15 cellular contexts compared by ENCODE assay signal in the genomic region with DNA sequence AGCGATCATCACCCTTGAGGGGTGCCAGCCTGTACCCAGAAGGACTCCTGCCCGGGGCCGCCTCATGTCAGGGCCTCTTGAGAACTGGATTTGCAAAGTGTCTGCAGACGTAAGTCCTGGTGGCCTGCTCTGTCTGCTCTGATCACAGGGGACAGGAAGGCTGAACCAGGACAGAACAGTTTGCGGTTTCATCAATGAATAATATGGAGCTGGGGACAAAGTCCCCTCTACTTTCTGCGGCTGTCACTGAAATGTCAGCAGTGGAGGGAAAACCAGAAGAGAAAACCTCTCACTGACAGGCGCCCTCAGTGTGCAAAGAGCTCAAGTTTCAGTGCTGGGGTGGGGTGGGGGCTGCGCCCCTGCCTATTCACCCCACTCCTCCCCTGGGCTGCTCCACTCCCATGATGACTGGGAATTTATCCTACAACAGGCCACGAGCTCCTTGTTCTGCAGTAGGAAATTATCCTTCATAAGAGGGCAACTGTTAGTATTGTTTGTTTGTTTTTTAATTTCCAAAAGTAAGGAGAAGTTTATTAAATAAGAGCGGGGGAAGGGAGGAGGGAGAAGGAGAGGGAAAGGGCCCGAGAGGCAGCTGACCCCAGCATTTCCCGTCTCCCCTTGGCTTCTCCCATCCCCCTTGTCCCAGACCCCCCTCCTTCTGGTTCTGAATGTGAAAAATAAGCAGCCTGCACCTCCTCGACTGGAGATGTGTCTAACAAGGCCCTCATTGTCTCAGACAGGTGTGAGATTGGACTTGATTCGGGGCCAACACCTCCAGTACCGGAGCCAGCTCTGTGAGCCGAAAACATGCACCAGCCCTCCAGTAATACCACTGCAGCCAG.
DNase-seq lines count a peak whose midpoint lies in the region; ATAC-seq, FAIRE-seq and TF ChIP-seq lines count a peak whose summit lies in the region.
"Had no signal": no experiment of that assay in that cellular context is flagged by ENCODE, and none has a peak within 500 bp of the region (broad histone marks: within the 10 kb centered on the region; RNA-seq: fewer than 3 reads in every experiment).

No MANE protein-coding gene starts in this region.

- peak overlapping the region in 1 of 2 experiments; percentile 27; a peak in 2 of 4 replicates for H4K8ac ChIP-seq in IMR-90 (ENCODE audit: low read depth in 2 of 2, low read length in 2 of 2)

- H3K27ac ChIP-seq in IMR-90 (ENCODE audit: insufficient read depth, low read length) (peak overlapping the region; percentile 58), pancreas (peak overlapping the region in 2 of 4 donors; percentile 26 to 30), right atrium auricular region (no peak overlapping the region)
- H3K27ac ChIP-seq in effector memory CD4-positive, alpha-beta T cell (ENCODE audit: insufficient read depth, low read length, poor library complexity, severe bottlenecking) = no peak overlapping the region
- H3K27ac ChIP-seq: gastroesophageal sphincter, upper lobe of right lung had no signal

- peak overlapping the region; percentile 85; the same call in 1 of the 2 replicates for H3K23ac ChIP-seq in IMR-90 (ENCODE audit: low read depth, low read length)

- in situ Hi-C loops in IMR-90 (cut with MboI; ENCODE audit: low sequenced_read_pairs) = no loop called here

- peak overlapping the region; percentile 20 for H3K4ac ChIP-seq in IMR-90 (ENCODE audit: low read depth, low read length)

- no peak for TF ChIP-seq POLR2A in IMR-90 (IDR thresholded peaks at IDR 0.05; ENCODE audit: low read depth, low read length)

- H2BK5ac ChIP-seq in IMR-90 (ENCODE audit: low read depth, low read length, poor library complexity, severe bottlenecking) = peak overlapping the region; percentile 51

- no peaks in the 10 kb centered on the region for H3K27me3 ChIP-seq in IMR-90 (ENCODE audit: control insufficient read depth, insufficient read depth, low read length)
- H3K27me3 ChIP-seq in pancreas = no peaks in the 10 kb centered on the region
- no peaks in the 10 kb centered on the region for H3K27me3 ChIP-seq in right atrium auricular region
- no peaks in the 10 kb centered on the region for H3K27me3 ChIP-seq in effector memory CD4-positive, alpha-beta T cell (replicated peaks; ENCODE audit: control insufficient read depth, insufficient read depth, low read length, poor library complexity, severe bottlenecking)
- H3K27me3 ChIP-seq: Peyer's patch, upper lobe of right lung had no signal

- no peak overlapping the region for H3K9ac ChIP-seq in IMR-90 (ENCODE audit: low read depth, low read length)

- H4K5ac ChIP-seq in IMR-90 (ENCODE audit: low read depth, low read length) = no peak overlapping the region

- no peak overlapping the region for H3K18ac ChIP-seq in IMR-90 (ENCODE audit: low read depth, low read length)

- H3K4me3 Mint-ChIP-seq in effector memory CD8-positive, alpha-beta T cell = no peak overlapping the region
- H3K4me3 Mint-ChIP-seq: brain had no signal

- H3K79me1 ChIP-seq in IMR-90 (ENCODE audit: low read depth in 1 of 2, low read length in 2 of 2) = peaks cover 49 to 100% of the 10 kb centered on the region in 2 experiments

- H3K56ac ChIP-seq in IMR-90 (ENCODE audit: extremely low read depth, insufficient read depth, low read length) = no peak overlapping the region

- H3K27me3 Mint-ChIP-seq in effector memory CD8-positive, alpha-beta T cell = no peaks in the 10 kb centered on the region

- DNase-seq in IMR-90 (no peak), NCI-H526 treated with DMSO at 0.1 percent for 48 hours (lab: John Stamatoyannopoulos, UW) (peak; percentile 57), pancreas (peak in 3 of 6 donors; percentile 37 to 46 (median 39)), right atrium auricular region (ENCODE audit: low spot score) (no peak)
- no peak for DNase-seq in effector memory CD8-positive, alpha-beta T cell
- no peak for DNase-seq in effector memory CD4-positive, alpha-beta T cell
- DNase-seq: C1 segment of cervical spinal cord; effector CD8-positive, alpha-beta T cell; NCI-H524; upper lobe of right lung had no signal

- H3K4me2 ChIP-seq in IMR-90 (ENCODE audit: low read depth, low read length) = no peak overlapping the region

- intact Hi-C loops in IMR-90 (cut with micrococcal nuclease) (no loop called here), pancreas (cut with DNase I) (no loop called here)

- dilution Hi-C loops in IMR-90 (cut with HindIII; ENCODE audit: low sequenced_read_pairs, unreplicated experiment) = no loop called here

- no peaks in the 10 kb centered on the region for H3K9me3 ChIP-seq in IMR-90 (ENCODE audit: control insufficient read depth, insufficient read depth, low read length)
- H3K9me3 ChIP-seq in pancreas = no peaks in the 10 kb centered on the region
- H3K9me3 ChIP-seq in right atrium auricular region = no peaks in the 10 kb centered on the region
- no peaks in the 10 kb centered on the region for H3K9me3 ChIP-seq in effector memory CD4-positive, alpha-beta T cell (ENCODE audit: control insufficient read depth, low read length)
- H3K9me3 ChIP-seq: gastroesophageal sphincter, Peyer's patch, upper lobe of right lung had no signal

- no peak overlapping the region for H2AFZ ChIP-seq in IMR-90 (replicated peaks; ENCODE audit: low read length, poor library complexity)

- H4K91ac ChIP-seq in IMR-90 (ENCODE audit: insufficient read depth, low read depth, low read length) = no peak overlapping the region

- H3K14ac ChIP-seq in IMR-90 (replicated peaks; ENCODE audit: low read depth, low read length) = peak overlapping the region; percentile 61

- CTCF ChIA-PET in IMR-90 (lab: Yijun Ruan, JAX) = interaction anchor here (0.9 to 1.3 kb wide), 3 partner anchors 10 to 72 kb away, joined by 3 to 5 read pairs (median 4); no protein-coding TSS in a partner anchor

- no peak overlapping the region; the same call in 2 of the 3 replicates for H2BK15ac ChIP-seq in IMR-90 (ENCODE audit: low read depth, low read length)

- H3K36me3 Mint-ChIP-seq in effector memory CD8-positive, alpha-beta T cell (ENCODE audit: insufficient read depth) = peaks cover 51% of the 10 kb centered on the region
- H3K36me3 Mint-ChIP-seq: brain had no signal

- peaks cover 62% of the 10 kb centered on the region for H3K4me1 ChIP-seq in IMR-90 (ENCODE audit: control insufficient read depth, insufficient read depth, low read length)
- no peaks in the 10 kb centered on the region for H3K4me1 ChIP-seq in pancreas
- H3K4me1 ChIP-seq in right atrium auricular region = no peaks in the 10 kb centered on the region
- peaks cover 3% of the 10 kb centered on the region for H3K4me1 ChIP-seq in effector memory CD4-positive, alpha-beta T cell (ENCODE audit: control insufficient read depth, insufficient read depth, low read length, poor library complexity, severe bottlenecking)
- H3K4me1 ChIP-seq: gastroesophageal sphincter, upper lobe of right lung had no signal

- peak overlapping the region; percentile 77 to 85 for H3K27ac Mint-ChIP-seq in effector memory CD8-positive, alpha-beta T cell
- H3K27ac Mint-ChIP-seq: brain, progenitor cell of endocrine pancreas had no signal

- 50 to 100% methylated on average over 1 to 3 of the region's 16 CpGs for WGBS in IMR-90 (ENCODE audit: extremely low coverage in 2 of 2, insufficient read length in 1 of 2), 2 experiments
- WGBS in pancreas, 2 donors = 62 to 69% methylated on average over 16 of the region's 16 CpGs

- TF ChIP-seq RAD21 in IMR-90 (IDR thresholded peaks at IDR 0.05; ENCODE audit: low read length) = no peak

- peak overlapping the region; percentile 55 for H2BK120ac ChIP-seq in IMR-90 (ENCODE audit: low read depth, low read length)

- peaks cover 35 to 46% of the 10 kb centered on the region in 2 donors for H3K4me1 Mint-ChIP-seq in effector memory CD8-positive, alpha-beta T cell (ENCODE audit: low read depth in 2 of 2)

- BruUV-seq in IMR-90 (replicated peaks; lab: Mats Ljungman, UMichigan) = no TSS peak

- peaks cover 48% of the 10 kb centered on the region for H3K36me3 ChIP-seq in IMR-90 (ENCODE audit: control insufficient read depth, insufficient read depth, low read length)
- no peaks in the 10 kb centered on the region for H3K36me3 ChIP-seq in pancreas
- peaks cover 3% of the 10 kb centered on the region for H3K36me3 ChIP-seq in right atrium auricular region
- H3K36me3 ChIP-seq in effector memory CD4-positive, alpha-beta T cell (ENCODE audit: control insufficient read depth, insufficient read depth, low read length) = peaks cover 61% of the 10 kb centered on the region
- H3K36me3 ChIP-seq: gastroesophageal sphincter, Peyer's patch had no signal

- H2AK9ac ChIP-seq in IMR-90 (replicated peaks; ENCODE audit: low read depth, low read length, poor library complexity) = no peak overlapping the region

- H3K9me1 ChIP-seq in IMR-90 (ENCODE audit: insufficient read depth, low read length) = peaks cover 83% of the 10 kb centered on the region

- POLR2A ChIA-PET in IMR-90 (lab: Charles Lee; ENCODE audit: unreplicated experiment) = interaction anchor here (0.5 kb wide), 1 partner anchor 22 kb away, joined by 3 read pairs; no protein-coding TSS in a partner anchor

- no peak overlapping the region for H3K4me3 ChIP-seq in IMR-90 (ENCODE audit: insufficient read depth, low read depth, low read length)
- no peak overlapping the region for H3K4me3 ChIP-seq in pancreas
- no peak overlapping the region for H3K4me3 ChIP-seq in right atrium auricular region
- H3K4me3 ChIP-seq in effector memory CD4-positive, alpha-beta T cell (ENCODE audit: insufficient read depth, low read depth, low read length, poor library complexity, severe bottlenecking) = no peak overlapping the region
- H3K4me3 ChIP-seq: gastroesophageal sphincter, Peyer's patch, upper lobe of right lung had no signal

- FAIRE-seq in pancreas (lab: Jason Lieb, UNC) = no peak

- H4K20me1 ChIP-seq in IMR-90 (ENCODE audit: insufficient read depth, low read length) = peaks cover 66% of the 10 kb centered on the region

- ATAC-seq in IMR-90 (ENCODE audit: low read depth) (no peak), pancreas (peak; percentile 11 to 84 (median 64)), GM18870 (IDR thresholded peaks at IDR 0.05; ENCODE audit: unreplicated experiment) (no peak)
- no peak for ATAC-seq in effector memory CD8-positive, alpha-beta T cell (replicated peaks)
- ATAC-seq: gastroesophageal sphincter, upper lobe of right lung had no signal

- no peak overlapping the region for H2AK5ac ChIP-seq in IMR-90 (ENCODE audit: low read depth, low read length)

- TF ChIP-seq CTCF in IMR-90 (conservative IDR thresholded peaks at IDR 0.05; ENCODE audit: low read depth, low read length) (no peak), pancreas (IDR thresholded peaks at IDR 0.05) (no peak), right atrium auricular region (IDR thresholded peaks at IDR 0.05) (no peak)

- no peaks in the 10 kb centered on the region for H3K9me3 Mint-ChIP-seq in effector memory CD8-positive, alpha-beta T cell
- H3K9me3 Mint-ChIP-seq: brain had no signal

- peak overlapping the region; percentile 3; the same call in 1 of the 2 replicates for H2BK20ac ChIP-seq in IMR-90 (ENCODE audit: low read depth, low read length)

TF ChIP-seq in IMR-90, 13 proteins besides CTCF, POLR2A, EP300 and RAD21:
- no peak for TF ChIP-seq CEBPB (IDR thresholded peaks at IDR 0.05; ENCODE audit: low read depth, low read length)

Comparison
In these comparisons a context has a peak if more than half of its experiments do, and no peak if none do; other contexts are left out.
1. ATAC-seq: peak in pancreas (4 of 4); none in IMR-90 (single experiment), effector memory CD8-positive, alpha-beta T cell (single experiment) and GM18870 (single experiment).